25 cellular contexts compared by ENCODE assay signal in genomic region chr20:39057143-39057542, GRCh38.
"Had no signal": no experiment of that assay in that cellular context is flagged by ENCODE, and none has a peak within 500 bp of the region (broad histone marks: within the 10 kb centered on the region; RNA-seq: fewer than 3 reads in every experiment).

No MANE protein-coding gene starts in this region.

- H3K27me3 ChIP-seq: neural progenitor cell, ovary, right atrium auricular region, right lobe of liver, uterus had no signal

- DNase-seq: islet precursor cell; left cardiac atrium; left lung; mesendoderm; naive B cell; natural killer cell; nephron progenitor cell; ovary; right lobe of liver; stimulated activated CD4-positive, alpha-beta T cell treated with anti-CD3 and anti-CD28 coated beads, Interleukin-12 subunit alpha, Interleukin-12 subunit beta, amount 100 ng/mL, for 4 hours; stimulated activated CD4-positive, alpha-beta T cell treated with anti-CD3 and anti-CD28 coated beads, Interleukin-15, amount 100 ng/mL, for 24 hours; stimulated activated CD4-positive, alpha-beta T cell treated with anti-CD3 and anti-CD28 coated beads, Interleukin-2, amount 100 ng/mL, for 24 hours; stimulated activated CD4-positive, alpha-beta T cell treated with anti-CD3 and anti-CD28 coated beads, Interleukin-4, amount 100 ng/mL, for 1 hour; stimulated activated naive B cell treated with anti-CD40 and anti-IgM and Interleukin-4, amounts not matched to agents 10 μg/mL and 1 μg/mL and 100 μg/mL, for 72 hours; stimulated activated naive CD8-positive, alpha-beta T cell treated with anti-CD3 and anti-CD28 coated beads, Interleukin-15, Interleukin-2, amounts not matched to agents 100 U/mL and 50 U/mL, for 24 hours; stomach; tibial artery; trophoblast cell; uterus had no signal

- ATAC-seq: left cardiac atrium; left lung; natural killer cell; right lobe of liver; stimulated activated naive B cell treated with anti-CD40 and anti-IgM and Interleukin-4, amounts not matched to agents 10 μg/mL and 1 μg/mL and 100 μg/mL, for 72 hours; stimulated activated naive CD8-positive, alpha-beta T cell treated with anti-CD3 and anti-CD28 coated beads, Interleukin-15, Interleukin-2, amounts not matched to agents 100 U/mL and 50 U/mL, for 24 hours had no signal

- H3K27ac ChIP-seq: hepatocyte, left lung, neural progenitor cell, neutrophil, ovary, right atrium auricular region, right lobe of liver, stomach, thoracic aorta, tibial artery, uterus had no signal

- H3K4me3 ChIP-seq: hepatocyte, left lung, lung, neural progenitor cell, ovary, right atrium auricular region, right lobe of liver, stomach, thoracic aorta, tibial artery, uterus had no signal

- H3K9me3 ChIP-seq: left lung, neutrophil, ovary, right atrium auricular region, right lobe of liver, stomach, thoracic aorta, tibial artery, uterus had no signal

- H3K4me1 ChIP-seq: left lung, neural progenitor cell, right atrium auricular region, right lobe of liver, stomach, tibial artery, uterus had no signal

- H3K36me3 ChIP-seq: left lung, neural progenitor cell, neutrophil, ovary, right atrium auricular region, right lobe of liver, stomach, thoracic aorta, tibial artery, uterus had no signal
